ENCODE assay signal across 9 cellular contexts in the genomic region with DNA sequence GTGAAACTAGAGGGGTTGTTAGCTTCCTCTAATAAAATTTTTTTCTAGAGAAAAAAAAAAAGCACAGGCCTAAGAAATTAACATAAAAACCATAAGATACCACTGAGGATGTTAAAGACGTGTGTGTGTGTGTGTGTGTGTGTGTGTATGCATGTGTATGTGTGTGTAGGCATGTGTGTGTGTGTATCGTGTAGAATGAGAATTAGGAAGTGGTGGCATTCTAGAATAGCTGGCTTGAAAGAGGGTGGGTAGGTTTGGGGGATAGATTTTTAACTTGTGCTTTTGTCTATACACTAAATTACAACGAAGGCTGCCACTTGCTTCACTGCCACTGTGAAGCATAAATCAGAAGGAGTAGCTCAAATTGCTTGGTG. TPM values are rescaled to one million over a fixed set of nuclear protein-coding genes. Genes with fewer than 3 reads are reported as not detected.
"Had no signal": no experiment of that assay in that cellular context is flagged by ENCODE, and none has a peak within 500 bp of the region (broad histone marks: within the 10 kb centered on the region; RNA-seq: fewer than 3 reads in every experiment).

No MANE protein-coding gene starts in this region.

- H3K4me3 ChIP-seq: GM12878 had no signal

- DNase-seq: GDM1, GF-D8 had no signal

- FAIRE-seq: G401.6, GM12878, GM12891, GM12892, GM18507, GM19239 had no signal

- ATAC-seq: GM12878 had no signal

RNA-seq across cellular contexts. Expression of a gene that starts 22.5 kb away (rescaled TPM):
- total RNA-seq: G401, GM12878 had no signal
- polyA plus RNA-seq: GM12878 had no signal

RNA-seq across cellular contexts. Expression of a gene that starts 23.0 kb away (rescaled TPM):
- total RNA-seq: G401 had no signal
- polyA plus RNA-seq: GM12878 had no signal

RNA-seq across cellular contexts. Expression of a gene that starts 54.9 kb away (rescaled TPM):
- total RNA-seq: G401 had no signal
